Comparison of ENCODE assay signal across 1 cellular context in genomic region chr7:106285051-106285800, GRCh38.
TF ChIP-seq lines count a peak whose summit lies in the region.

No MANE protein-coding gene starts in this region.

TF ChIP-seq in HepG2, 621 proteins besides CTCF, POLR2A, EP300 and RAD21 (continued from another document and continues in another):
- TF ChIP-seq RERE (CRISPR knock-in tag; IDR thresholded peaks at IDR 0.05; ENCODE audit: low read depth) (no peak; the same call in 1 of the 2 replicates), PTBP1 (IDR thresholded peaks at IDR 0.05; ENCODE audit: low read depth, low read length, poor library complexity, severe bottlenecking) (no peak), ZNF138 (CRISPR knock-in tag; IDR thresholded peaks at IDR 0.05; ENCODE audit: low read depth) (no peak), FOXM1 (CRISPR knock-in tag; IDR thresholded peaks at IDR 0.05) (no peak), ZFP90 (CRISPR knock-in tag; IDR thresholded peaks at IDR 0.05; ENCODE audit: borderline replicate concordance) (no peak), ZNF703 (CRISPR knock-in tag; IDR thresholded peaks at IDR 0.05; ENCODE audit: borderline replicate concordance) (no peak), STAG1 (CRISPR knock-in tag; IDR thresholded peaks at IDR 0.05) (no peak), PCBP1 (IDR thresholded peaks at IDR 0.05; ENCODE audit: borderline replicate concordance, low read depth, low read length) (peak; percentile 63; the same call in 1 of the 2 replicates), ZNF550 (CRISPR knock-in tag; IDR thresholded peaks at IDR 0.05; ENCODE audit: borderline replicate concordance) (no peak), POLR2G (IDR thresholded peaks at IDR 0.05; ENCODE audit: low read depth, low read length) (peak; percentile 73), NRL (CRISPR knock-in tag; IDR thresholded peaks at IDR 0.05; ENCODE audit: borderline replicate concordance) (peak; percentile 9; the same call in 1 of the 2 replicates), ZNF644 (CRISPR knock-in tag; IDR thresholded peaks at IDR 0.05; ENCODE audit: low read depth) (no peak), SNRNP70 (IDR thresholded peaks at IDR 0.05; ENCODE audit: low read depth, low read length) (no peak), FOXO4 (CRISPR knock-in tag; conservative IDR thresholded peaks at IDR 0.05) (0 out of 2 replicates have a peak, but pooled peaks have one; percentile 18), GPBP1L1 (CRISPR knock-in tag; IDR thresholded peaks at IDR 0.05) (no peak), ZNF503 (CRISPR knock-in tag; IDR thresholded peaks at IDR 0.05) (0 out of 2 replicates have a peak, but pooled peaks have one; percentile 15), MAFK (conservative IDR thresholded peaks at IDR 0.05 in 1 of 2, IDR thresholded peaks at IDR 0.05 in 1 of 2; ENCODE audit: low read length in 2 of 2) (no peak), FOXP1 (IDR thresholded peaks at IDR 0.05) (no peak), FOXP1 (CRISPR knock-in tag; IDR thresholded peaks at IDR 0.05) (no peak), ZNF12 (CRISPR knock-in tag; IDR thresholded peaks at IDR 0.05) (no peak), ZNF678 (CRISPR knock-in tag; IDR thresholded peaks at IDR 0.05) (no peak), FLYWCH1 (CRISPR knock-in tag; IDR thresholded peaks at IDR 0.05) (no peak), NFKBIZ (CRISPR knock-in tag; IDR thresholded peaks at IDR 0.05) (peak; percentile 50; the same call in 1 of the 2 replicates), RBFOX2 (IDR thresholded peaks at IDR 0.05; ENCODE audit: low read depth, low read length) (peak; percentile 71), ZNF343 (CRISPR knock-in tag; IDR thresholded peaks at IDR 0.05) (no peak; the same call in 1 of the 2 replicates), BCL3 (CRISPR knock-in tag; IDR thresholded peaks at IDR 0.05) (peak; percentile 97; the same call in 1 of the 2 replicates), SMARCC2 (IDR thresholded peaks at IDR 0.05) (no peak), ZNF552 (CRISPR knock-in tag; IDR thresholded peaks at IDR 0.05; ENCODE audit: borderline replicate concordance) (no peak; the same call in 1 of the 2 replicates), ELF3 (CRISPR knock-in tag; IDR thresholded peaks at IDR 0.05) (peak; percentile 60; the same call in 1 of the 2 replicates), MYC (CRISPR knock-in tag; IDR thresholded peaks at IDR 0.05; ENCODE audit: borderline replicate concordance) (peak; percentile 96), ETV5 (CRISPR knock-in tag; IDR thresholded peaks at IDR 0.05; ENCODE audit: borderline replicate concordance) (no peak; the same call in 1 of the 2 replicates), HNRNPL (IDR thresholded peaks at IDR 0.05; ENCODE audit: low read depth, low read length) (0 out of 2 replicates have a peak, but pooled peaks have one; percentile 65), KAT7 (CRISPR knock-in tag; IDR thresholded peaks at IDR 0.05; ENCODE audit: borderline replicate concordance) (no peak; the same call in 1 of the 2 replicates), SAP130 (CRISPR knock-in tag; IDR thresholded peaks at IDR 0.05; ENCODE audit: low read depth) (peak; percentile 93), TBX3 (IDR thresholded peaks at IDR 0.05; ENCODE audit: borderline replicate concordance) (peak; percentile 56; the same call in 1 of the 2 replicates), PPARG (CRISPR knock-in tag; conservative IDR thresholded peaks at IDR 0.05) (no peak), DNMT1 (CRISPR knock-in tag; IDR thresholded peaks at IDR 0.05) (no peak), NCOR1 (IDR thresholded peaks at IDR 0.05; ENCODE audit: borderline replicate concordance, low read length) (no peak)
- TF ChIP-seq, protein P1, sequence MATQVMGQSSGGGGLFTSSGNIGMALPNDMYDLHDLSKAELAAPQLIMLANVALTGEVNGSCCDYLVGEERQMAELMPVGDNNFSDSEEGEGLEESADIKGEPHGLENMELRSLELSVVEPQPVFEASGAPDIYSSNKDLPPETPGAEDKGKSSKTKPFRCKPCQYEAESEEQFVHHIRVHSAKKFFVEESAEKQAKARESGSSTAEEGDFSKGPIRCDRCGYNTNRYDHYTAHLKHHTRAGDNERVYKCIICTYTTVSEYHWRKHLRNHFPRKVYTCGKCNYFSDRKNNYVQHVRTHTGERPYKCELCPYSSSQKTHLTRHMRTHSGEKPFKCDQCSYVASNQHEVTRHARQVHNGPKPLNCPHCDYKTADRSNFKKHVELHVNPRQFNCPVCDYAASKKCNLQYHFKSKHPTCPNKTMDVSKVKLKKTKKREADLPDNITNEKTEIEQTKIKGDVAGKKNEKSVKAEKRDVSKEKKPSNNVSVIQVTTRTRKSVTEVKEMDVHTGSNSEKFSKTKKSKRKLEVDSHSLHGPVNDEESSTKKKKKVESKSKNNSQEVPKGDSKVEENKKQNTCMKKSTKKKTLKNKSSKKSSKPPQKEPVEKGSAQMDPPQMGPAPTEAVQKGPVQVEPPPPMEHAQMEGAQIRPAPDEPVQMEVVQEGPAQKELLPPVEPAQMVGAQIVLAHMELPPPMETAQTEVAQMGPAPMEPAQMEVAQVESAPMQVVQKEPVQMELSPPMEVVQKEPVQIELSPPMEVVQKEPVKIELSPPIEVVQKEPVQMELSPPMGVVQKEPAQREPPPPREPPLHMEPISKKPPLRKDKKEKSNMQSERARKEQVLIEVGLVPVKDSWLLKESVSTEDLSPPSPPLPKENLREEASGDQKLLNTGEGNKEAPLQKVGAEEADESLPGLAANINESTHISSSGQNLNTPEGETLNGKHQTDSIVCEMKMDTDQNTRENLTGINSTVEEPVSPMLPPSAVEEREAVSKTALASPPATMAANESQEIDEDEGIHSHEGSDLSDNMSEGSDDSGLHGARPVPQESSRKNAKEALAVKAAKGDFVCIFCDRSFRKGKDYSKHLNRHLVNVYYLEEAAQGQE (IDR thresholded peaks at IDR 0.05; ENCODE audit: borderline replicate concordance in 1 of 2, low read depth in 1 of 2, low read length in 2 of 2): no peak; a peak in 1 of 4 replicates
- TF ChIP-seq, protein P2, sequence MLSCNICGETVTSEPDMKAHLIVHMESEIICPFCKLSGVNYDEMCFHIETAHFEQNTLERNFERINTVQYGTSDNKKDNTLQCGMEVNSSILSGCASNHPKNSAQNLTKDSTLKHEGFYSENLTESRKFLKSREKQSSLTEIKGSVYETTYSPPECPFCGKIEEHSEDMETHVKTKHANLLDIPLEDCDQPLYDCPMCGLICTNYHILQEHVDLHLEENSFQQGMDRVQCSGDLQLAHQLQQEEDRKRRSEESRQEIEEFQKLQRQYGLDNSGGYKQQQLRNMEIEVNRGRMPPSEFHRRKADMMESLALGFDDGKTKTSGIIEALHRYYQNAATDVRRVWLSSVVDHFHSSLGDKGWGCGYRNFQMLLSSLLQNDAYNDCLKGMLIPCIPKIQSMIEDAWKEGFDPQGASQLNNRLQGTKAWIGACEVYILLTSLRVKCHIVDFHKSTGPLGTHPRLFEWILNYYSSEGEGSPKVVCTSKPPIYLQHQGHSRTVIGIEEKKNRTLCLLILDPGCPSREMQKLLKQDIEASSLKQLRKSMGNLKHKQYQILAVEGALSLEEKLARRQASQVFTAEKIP (CRISPR knock-in tag; IDR thresholded peaks at IDR 0.05; ENCODE audit: borderline replicate concordance): no peak
- TF ChIP-seq, protein P3, sequence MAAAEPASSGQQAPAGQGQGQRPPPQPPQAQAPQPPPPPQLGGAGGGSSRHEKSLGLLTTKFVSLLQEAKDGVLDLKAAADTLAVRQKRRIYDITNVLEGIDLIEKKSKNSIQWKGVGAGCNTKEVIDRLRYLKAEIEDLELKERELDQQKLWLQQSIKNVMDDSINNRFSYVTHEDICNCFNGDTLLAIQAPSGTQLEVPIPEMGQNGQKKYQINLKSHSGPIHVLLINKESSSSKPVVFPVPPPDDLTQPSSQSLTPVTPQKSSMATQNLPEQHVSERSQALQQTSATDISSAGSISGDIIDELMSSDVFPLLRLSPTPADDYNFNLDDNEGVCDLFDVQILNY (CRISPR knock-in tag; conservative IDR thresholded peaks at IDR 0.05): no peak
